In genomic region chr7:152761116-152761748, GRCh38 we compare ENCODE assay signal across 8 cellular contexts. TPM values are rescaled to one million over a fixed set of nuclear protein-coding genes. Genes with fewer than 3 reads are reported as not detected.
DNase-seq lines count a peak whose midpoint lies in the region; ATAC-seq and TF ChIP-seq lines count a peak whose summit lies in the region.

No MANE protein-coding gene starts in this region.

- CTCF ChIA-PET in BJ (lab: Yijun Ruan, JAX): interaction anchor here (1.0 kb wide), 1 partner anchor 425 kb away, joined by 3 read pairs; no protein-coding TSS in a partner anchor

- H3K27me3 ChIP-seq in BJ (ENCODE audit: control insufficient read depth, insufficient read depth, low read length): no peaks in the 10 kb centered on the region

- no peak for TF ChIP-seq CTCF in BJ (IDR thresholded peaks at IDR 0.05; ENCODE audit: insufficient read depth, low read depth, low read length)

- H3K4me3 ChIP-seq in BJ (ENCODE audit: low read depth, low read length): peak overlapping the region; percentile 94

- DNase-seq in BJ (ENCODE audit: low read depth): peak; percentile 42
- DNase-seq in NCI-H460 (ENCODE audit: extremely low read depth, low read depth): peak; percentile 1
- peak; percentile 13 for DNase-seq in fibroblast of peridontal ligament (ENCODE audit: extremely low read depth)
- no peak for DNase-seq in SW 1271 (lab: John Stamatoyannopoulos, UW)
- no peak for DNase-seq in hippocampal formation (lab: John Stamatoyannopoulos, UW)
- no peak for DNase-seq in putamen (ENCODE audit: low spot score)

- H3K36me3 ChIP-seq in BJ (ENCODE audit: control insufficient read depth, insufficient read depth, low read length): no peaks in the 10 kb centered on the region

- ATAC-seq in GM21390 (IDR thresholded peaks at IDR 0.05; ENCODE audit: unreplicated experiment) (peak; percentile 36), GM18517 (IDR thresholded peaks at IDR 0.05; ENCODE audit: unreplicated experiment) (no peak)

- POLR2A ChIA-PET in BJ (lab: Charles Lee): no interaction called here

RNA-seq across cellular contexts. Expression of gene ACTR3B, which starts 1.7 kb away (rescaled TPM):
- 6.4 and 8.6 TPM in 2 replicates for polyA plus RNA-seq in BJ (2011; rRNA removed)
- 7.8 TPM in 2 replicates for polyA minus RNA-seq in BJ (2011; rRNA and poly(A)+ RNA removed)
- 10.9 and 11.2 TPM in 2 replicates for total RNA-seq in NCI-H460 (2014; rRNA removed; shearing (Covaris generic))
- 10.7 and 12.5 TPM in 2 replicates for polyA plus RNA-seq in NCI-H460 (2014; cell fraction: nucleus; rRNA removed)

Comparison
In these comparisons a context has a peak if more than half of its experiments do, and no peak if none do; other contexts are left out.
1. DNase-seq: peak in BJ (single experiment), NCI-H460 (single experiment) and fibroblast of peridontal ligament (single experiment); none in SW 1271 (0 of 2), hippocampal formation (0 of 2) and putamen (single experiment).